In genomic region chr3:36459177-36459576, GRCh38 we compare ENCODE assay signal across 24 cellular contexts.
"Had no signal": no experiment of that assay in that cellular context is flagged by ENCODE, and none has a peak within 500 bp of the region (broad histone marks: within the 10 kb centered on the region; RNA-seq: fewer than 3 reads in every experiment).

No MANE protein-coding gene starts in this region.

- H3K27ac ChIP-seq: colonic mucosa, dorsolateral prefrontal cortex, epithelial cell of prostate, esophagus muscularis mucosa, foreskin keratinocyte, gastrocnemius medialis, gastroesophageal sphincter, heart left ventricle, heart right ventricle had no signal

- H3K9me3 ChIP-seq: colonic mucosa, esophagus muscularis mucosa, esophagus squamous epithelium, gastrocnemius medialis, gastroesophageal sphincter, heart right ventricle had no signal

- DNase-seq: colonic mucosa; cortex of kidney; dermis blood vessel endothelial cell; dorsolateral prefrontal cortex; effector CD4-positive, alpha-beta T cell; effector CD8-positive, alpha-beta T cell; effector memory CD4-positive, alpha-beta T cell; effector memory CD8-positive, alpha-beta T cell; endodermal cell; erythroblast; esophagus squamous epithelium; foreskin fibroblast; foreskin keratinocyte; foreskin melanocyte; gastrocnemius medialis; glutamatergic neuron; head of caudate nucleus; heart left ventricle; heart right ventricle had no signal

- ATAC-seq: effector memory CD8-positive, alpha-beta T cell; esophagus mucosa; foreskin keratinocyte; gastrocnemius medialis; gastroesophageal sphincter; heart left ventricle; heart right ventricle had no signal

- H3K27me3 ChIP-seq: colonic mucosa, dorsolateral prefrontal cortex, esophagus muscularis mucosa, esophagus squamous epithelium, foreskin keratinocyte, gastrocnemius medialis, gastroesophageal sphincter, heart left ventricle, heart right ventricle had no signal

- H3K36me3 ChIP-seq: colonic mucosa, esophagus muscularis mucosa, esophagus squamous epithelium, gastrocnemius medialis, gastroesophageal sphincter, heart left ventricle, heart right ventricle had no signal

- H3K4me1 ChIP-seq: colonic mucosa, esophagus squamous epithelium, foreskin keratinocyte, gastrocnemius medialis had no signal

- H3K4me3 ChIP-seq: colonic mucosa, coronary artery, dorsolateral prefrontal cortex, esophagus muscularis mucosa, esophagus squamous epithelium, gastrocnemius medialis, gastroesophageal sphincter, heart left ventricle, heart right ventricle had no signal
